ENCODE assay signal across 34 cellular contexts in genomic region chr12:13654456-13654855, GRCh38.
"Had no signal": no experiment of that assay in that cellular context is flagged by ENCODE, and none has a peak within 500 bp of the region (broad histone marks: within the 10 kb centered on the region; RNA-seq: fewer than 3 reads in every experiment).

No MANE protein-coding gene starts in this region.

- ATAC-seq: activated CD8-positive, alpha-beta T cell treated with anti-CD3 and anti-CD28 coated beads for 36 hours; activated naive CD4-positive, alpha-beta T cell treated with anti-CD3 and anti-CD28 coated beads, Interleukin-2, amount 50 U/mL, for 72 hours; activated T-cell treated with anti-CD3 and anti-CD28 coated beads, Interleukin-2, amount 50 U/mL, for 4 hours; activated T-cell treated with anti-CD3 and anti-CD28 coated beads, Interleukin-2, amount 50 U/mL, for 72 hours; activated T-helper 17 cell treated with anti-CD3 and anti-CD28 coated beads, Interleukin-2, amount 50 U/mL, for 72 hours; body of pancreas; T-helper 17 cell had no signal

- FAIRE-seq: astrocyte, colon, TTC549 had no signal

- H3K4me3 ChIP-seq: adrenal gland, body of pancreas, breast epithelium had no signal

- H3K4me1 ChIP-seq: adrenal gland, body of pancreas, breast epithelium had no signal

- H3K27ac ChIP-seq: adrenal gland, body of pancreas, brain microvascular endothelial cell, breast epithelium, VCaP had no signal

- DNase-seq: activated B cell treated with CpG ODN at 0.5 μM for 24 hours; activated CD4-positive, alpha-beta memory T cell treated with anti-CD3 and anti-CD28 coated beads for 36 hours; activated CD4-positive, alpha-beta T cell treated with anti-CD3 and anti-CD28 coated beads for 4 hours; activated CD4-positive, alpha-beta T cell treated with anti-CD3 and anti-CD28 coated beads, Interleukin-2, amount 10 ng/mL, durations not matched to agents 24 days and 14 days; activated CD4-positive, alpha-beta T cell treated with anti-CD3 and anti-CD28 coated beads, Interleukin-2, amount 50 U/mL, for 1 hour; activated CD4-positive, alpha-beta T cell treated with anti-CD3 and anti-CD28 coated beads, Interleukin-2, amount 50 U/mL, for 4 hours; activated CD4-positive, CD25-positive, alpha-beta regulatory T cell treated with anti-CD3 and anti-CD28 coated beads, Interleukin-2, amount 50 U/mL, for 72 hours; activated CD8-positive, alpha-beta memory T cell treated with anti-CD3 and anti-CD28 coated beads, Interleukin-2, amount 50 U/mL, for 4 hours; activated CD8-positive, alpha-beta T cell treated with anti-CD3 and anti-CD28 coated beads for 36 hours; activated effector memory CD4-positive, alpha-beta T cell treated with anti-CD3 and anti-CD28 coated beads, Interleukin-2, amount 50 U/mL, for 16 hours; activated gamma-delta T cell treated with Interleukin-2 at 50 U/mL for 16 hours; activated naive CD4-positive, alpha-beta T cell; activated naive CD4-positive, alpha-beta T cell treated with anti-CD3 and anti-CD28 coated beads for 36 hours; activated naive CD4-positive, alpha-beta T cell treated with anti-CD3 and anti-CD28 coated beads, Interleukin-2, amount 50 U/mL, for 16 hours; activated naive CD8-positive, alpha-beta T cell treated with anti-CD3 and anti-CD28 coated beads for 36 hours; activated T-cell treated with anti-CD3 and anti-CD28 coated beads for 4 hours; activated T-cell treated with anti-CD3 and anti-CD28 coated beads, Interleukin-2, amount 50 U/mL, for 1 hour; activated T-cell treated with anti-CD3 and anti-CD28 coated beads, Interleukin-2, amount 50 U/mL, for 4 hours; activated T-cell treated with anti-CD3 and anti-CD28 coated beads, Interleukin-2, amount 50 U/mL, for 72 hours; adrenal gland; amniotic stem cell; aorta; body of pancreas; brain microvascular endothelial cell; central memory CD4-positive, alpha-beta T cell; T-helper 17 cell; T1000 had no signal

- H3K36me3 ChIP-seq: adrenal gland, brain microvascular endothelial cell, breast epithelium had no signal

- H3K27me3 ChIP-seq: body of pancreas, brain microvascular endothelial cell, breast epithelium had no signal

- H3K9me3 ChIP-seq: adrenal gland, body of pancreas, breast epithelium had no signal
